Comparison of ENCODE assay signal across 8 cellular contexts in the genomic region with DNA sequence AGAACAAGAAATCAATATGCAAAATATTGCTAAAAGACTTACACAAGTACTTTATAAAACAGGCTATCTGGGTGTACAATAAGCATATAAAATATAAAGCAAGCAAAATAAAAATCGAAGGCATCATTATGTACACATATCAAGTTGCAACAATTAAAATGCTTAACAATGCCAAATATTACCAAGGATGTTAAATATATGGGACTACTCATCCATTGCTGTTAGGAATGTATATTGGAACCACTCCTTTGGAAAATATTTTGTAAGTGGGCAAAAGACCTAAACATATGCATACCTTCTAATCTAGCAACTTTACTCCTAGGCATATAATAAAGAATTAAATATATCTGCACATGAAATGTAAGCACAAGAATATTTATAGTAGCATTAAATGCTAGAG.
"Had no signal": no experiment of that assay in that cellular context is flagged by ENCODE, and none has a peak within 500 bp of the region (broad histone marks: within the 10 kb centered on the region; RNA-seq: fewer than 3 reads in every experiment).

No MANE protein-coding gene starts in this region.

- H3K4me1 Mint-ChIP-seq: GM23338, H9 had no signal

- ATAC-seq: GM23338, HepG2, K562 had no signal

- H3K4me2 ChIP-seq: GM23338 had no signal

- H2AFZ ChIP-seq: GM23338 had no signal

- H3K4me3 ChIP-seq: GM23338, K562 had no signal

- H3K4me3 Mint-ChIP-seq: GM23338, H9, IgD-negative memory B cell had no signal

- DNase-seq: H9, HCEC 1CT, KG1 had no signal

- H3K27ac Mint-ChIP-seq: GM23338, H9, IgD-negative memory B cell had no signal

- H3K27ac ChIP-seq: HL-60 had no signal

- H3K36me3 Mint-ChIP-seq: IgD-negative memory B cell had no signal

- H3K27me3 Mint-ChIP-seq: IgD-negative memory B cell had no signal
